ENCODE assay signal across 8 cellular contexts in genomic region chr18:79393181-79393598, GRCh38. TPM values are rescaled to one million over a fixed set of nuclear protein-coding genes. Genes with fewer than 3 reads are reported as not detected.
DNase-seq lines count a peak whose midpoint lies in the region; ATAC-seq and TF ChIP-seq lines count a peak whose summit lies in the region.

No MANE protein-coding gene starts in this region.

- peak in 3 of 5 donors; percentile 21 to 60 (median 48) for DNase-seq in CD8-positive, alpha-beta memory T cell
- peak; percentile 49 for DNase-seq in NCI-H1105 (lab: John Stamatoyannopoulos, UW)
- no peak for DNase-seq in colonic mucosa
- DNase-seq in T1000 (lab: John Stamatoyannopoulos, UW) = no peak

- H3K27me3 ChIP-seq in CD8-positive, alpha-beta memory T cell (ENCODE audit: insufficient read depth, low read length, poor library complexity, severe bottlenecking) = peaks cover 6% of the 10 kb centered on the region
- H3K27me3 ChIP-seq in colonic mucosa (peaks cover 42% of the 10 kb centered on the region), muscle layer of duodenum (ENCODE audit: low read depth, low read length) (peaks cover 11% of the 10 kb centered on the region)

- peak overlapping the region; percentile 80 to 93 (median 86) for H3K4me3 Mint-ChIP-seq in CD8-positive, alpha-beta memory T cell

- peak overlapping the region; percentile 55 for H3K4me3 ChIP-seq in CD8-positive, alpha-beta memory T cell (ENCODE audit: low read length)
- peak overlapping the region; percentile 40 for H3K4me3 ChIP-seq in colonic mucosa
- H3K4me3 ChIP-seq in muscle layer of duodenum (ENCODE audit: low read depth in 1 of 2, low read length in 2 of 2) = peak overlapping the region; percentile 21 to 58

- H3K36me3 Mint-ChIP-seq in CD8-positive, alpha-beta memory T cell = peaks cover 0 to 2% (median 1%) of the 10 kb centered on the region in 3 donors

- CTCF ChIA-PET in CD8-positive, alpha-beta memory T cell (lab: Charles Lee) = interaction anchor here (1.0 to 5.4 kb wide), 5 partner anchors 12 to 136 kb away, joined by 3 to 49 read pairs (median 4); no protein-coding TSS in a partner anchor

- no peaks in the 10 kb centered on the region for H3K9me3 ChIP-seq in CD8-positive, alpha-beta memory T cell (ENCODE audit: low read length)
- H3K9me3 ChIP-seq in colonic mucosa = no peaks in the 10 kb centered on the region
- H3K9me3 ChIP-seq in muscle layer of duodenum (ENCODE audit: control insufficient read depth in 1 of 2, low read length in 2 of 2) = no peaks in the 10 kb centered on the region

- no peak overlapping the region for H3K27ac ChIP-seq in CD8-positive, alpha-beta memory T cell (ENCODE audit: low read depth, low read length)
- H3K27ac ChIP-seq in colonic mucosa (peak overlapping the region; percentile 73), muscle layer of duodenum (ENCODE audit: low read length) (peak overlapping the region; percentile 84)

- H3K36me3 ChIP-seq in CD8-positive, alpha-beta memory T cell (ENCODE audit: insufficient read depth, low read length) = no peaks in the 10 kb centered on the region
- H3K36me3 ChIP-seq in colonic mucosa (no peaks in the 10 kb centered on the region), muscle layer of duodenum (ENCODE audit: control insufficient read depth in 1 of 2, insufficient read depth in 2 of 2, low read length in 2 of 2) (no peaks in the 10 kb centered on the region)

- ATAC-seq in HG02610 (IDR thresholded peaks at IDR 0.05; ENCODE audit: unreplicated experiment) (no peak), HG02759 (IDR thresholded peaks at IDR 0.05; ENCODE audit: unreplicated experiment) (no peak), HG02938 (IDR thresholded peaks at IDR 0.05; ENCODE audit: unreplicated experiment) (no peak)

- no peak for TF ChIP-seq CTCF in colonic mucosa (IDR thresholded peaks at IDR 0.05)

- POLR2A ChIA-PET in CD8-positive, alpha-beta memory T cell (lab: Charles Lee) = interaction anchor here (1.6 kb wide), 1 partner anchor 130 kb away, joined by 9 read pairs; no protein-coding TSS in a partner anchor

- peaks cover 18 to 19% of the 10 kb centered on the region in 2 donors for H3K27me3 Mint-ChIP-seq in CD8-positive, alpha-beta memory T cell

- H3K4me1 Mint-ChIP-seq in CD8-positive, alpha-beta memory T cell = peaks cover 9 to 29% (median 25%) of the 10 kb centered on the region in 3 donors

- H3K9ac ChIP-seq in colonic mucosa (ENCODE audit: low read depth in 2 of 2, low read length in 2 of 2) = peak overlapping the region; percentile 32 to 52

- H3K27ac Mint-ChIP-seq in CD8-positive, alpha-beta memory T cell = peak overlapping the region; percentile 38 to 88 (median 69)

- intact Hi-C loops in colonic mucosa (cut with DNase I) = no loop called here

- no peaks in the 10 kb centered on the region for H3K9me3 Mint-ChIP-seq in CD8-positive, alpha-beta memory T cell

- H3K4me1 ChIP-seq in CD8-positive, alpha-beta memory T cell (ENCODE audit: insufficient read depth, low read length) = peaks cover 20% of the 10 kb centered on the region
- H3K4me1 ChIP-seq in colonic mucosa (peaks cover 4% of the 10 kb centered on the region), muscle layer of duodenum (ENCODE audit: control insufficient read depth in 1 of 2, insufficient read depth in 2 of 2, low read length in 2 of 2) (peaks cover 4 to 24% of the 10 kb centered on the region in 2 donors)

RNA-seq across cellular contexts. Expression of gene NFATC1, which starts 2.5 kb away (rescaled TPM):
- total RNA-seq in CD8-positive, alpha-beta memory T cell = 10 to 100 TPM; 45.9 to 46.7 TPM
- polyA plus RNA-seq in CD8-positive, alpha-beta memory T cell = 36.7 TPM
- 1 to 10 TPM; 1.6 to 4.3 TPM for total RNA-seq in colonic mucosa

Comparison
In these comparisons a context has a peak if more than half of its experiments do, and no peak if none do; other contexts are left out.
1. DNase-seq: peak in CD8-positive, alpha-beta memory T cell (3 of 5) and NCI-H1105 (single experiment); none in colonic mucosa (single experiment) and T1000 (single experiment).
2. RNA of gene NFATC1, which starts 2.5 kb away (total RNA-seq): 45.9 to 46.7 TPM in CD8-positive, alpha-beta memory T cell; 1.6 to 4.3 TPM in colonic mucosa; every median in the first group is over 4 times any median in the second.
3. Peak in every context shown above with its lines, with median percentiles within 50 percentile points of each other: H3K4me3 ChIP-seq.